1 cellular context compared by ENCODE assay signal in the genomic region with DNA sequence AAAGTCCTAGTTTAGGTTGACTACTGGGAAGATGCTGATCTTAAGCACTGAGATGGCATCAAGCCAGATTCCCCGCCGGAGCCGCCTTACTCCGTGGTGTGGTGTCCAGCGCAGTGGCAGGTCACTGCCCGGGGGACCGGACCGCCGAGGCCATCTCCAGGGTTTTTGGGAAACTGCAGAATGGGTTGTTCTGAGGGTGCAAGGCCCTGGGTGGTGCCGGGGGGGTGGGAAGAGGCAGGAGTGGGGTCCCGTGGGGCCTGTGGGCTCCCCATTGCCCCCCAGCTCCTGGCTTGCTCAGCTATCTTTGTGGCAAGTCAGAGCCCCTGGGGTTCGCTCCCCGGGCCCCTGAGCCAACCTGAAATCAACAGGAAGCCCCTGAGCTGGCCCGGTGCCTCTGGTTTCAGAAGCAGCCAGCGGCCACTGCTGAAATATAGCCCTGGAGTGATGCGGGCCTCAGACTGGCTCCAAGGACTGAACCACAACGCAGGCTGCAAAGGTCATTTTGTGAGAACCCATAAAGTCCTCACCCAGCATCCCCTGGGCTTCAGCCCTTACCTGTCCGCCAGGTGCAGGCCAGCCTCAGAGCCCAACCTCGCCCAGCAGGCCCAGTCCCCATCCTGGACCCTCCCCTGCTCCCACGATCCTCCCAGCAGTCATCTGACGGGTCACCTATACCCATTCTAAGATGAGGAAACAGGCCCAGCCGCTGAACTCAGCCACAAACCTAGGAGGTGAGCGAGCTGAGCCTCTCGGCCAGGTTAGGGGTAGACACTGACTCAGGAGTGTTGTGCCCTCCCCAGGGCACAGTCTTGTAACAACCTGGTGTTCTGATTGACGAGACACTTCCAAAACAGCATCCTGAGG.
TF ChIP-seq lines count a peak whose summit lies in the region.

No MANE protein-coding gene starts in this region.

TF ChIP-seq in IMR-90, 13 proteins besides CTCF, POLR2A, EP300 and RAD21:
- TF ChIP-seq NFE2L2 (IDR thresholded peaks at IDR 0.05; ENCODE audit: low read depth, low read length), result no peak
- TF ChIP-seq FOS (IDR thresholded peaks at IDR 0.05; ENCODE audit: low read depth, low read length), result no peak
- no peak for TF ChIP-seq MXI1 (IDR thresholded peaks at IDR 0.05; ENCODE audit: borderline replicate concordance, low read depth, low read length)
